Comparison of ENCODE assay signal across 25 cellular contexts in the genomic region with DNA sequence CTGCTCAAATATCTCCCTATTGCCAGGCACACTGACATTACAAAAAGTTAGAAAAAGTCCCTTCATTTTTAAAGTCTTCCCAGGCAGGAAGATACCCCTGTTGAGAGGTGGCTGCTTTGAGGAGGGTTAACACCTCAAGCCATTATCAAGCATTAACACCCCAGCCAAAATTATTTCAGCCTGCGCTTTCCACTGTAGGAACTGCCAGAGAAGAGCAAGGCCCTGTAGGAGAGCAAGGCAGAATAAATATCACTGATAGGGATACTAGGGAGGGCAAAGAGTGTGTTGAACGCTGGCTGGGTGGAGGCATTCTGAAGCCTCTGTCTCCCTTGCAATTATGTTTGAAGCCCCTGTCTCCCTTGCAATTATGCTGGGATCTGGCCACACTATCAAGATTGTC.
"Had no signal": no experiment of that assay in that cellular context is flagged by ENCODE, and none has a peak within 500 bp of the region (broad histone marks: within the 10 kb centered on the region; RNA-seq: fewer than 3 reads in every experiment).

No MANE protein-coding gene starts in this region.

- ATAC-seq: esophagus mucosa, gastrocnemius medialis, left lung, left ventricle myocardium superior, lower lobe of right lung, mucosa of descending colon had no signal

- H3K27ac Mint-ChIP-seq: immature natural killer cell, mesothelial cell of epicardium had no signal

- H3K4me3 ChIP-seq: coronary artery, dorsolateral prefrontal cortex, esophagus squamous epithelium, gastrocnemius medialis, heart right ventricle, left lung, lower lobe of right lung, mucosa of descending colon had no signal

- H3K4me3 Mint-ChIP-seq: immature natural killer cell, mesothelial cell of epicardium had no signal

- H3K4me1 Mint-ChIP-seq: mesothelial cell of epicardium had no signal

- H3K9me3 ChIP-seq: esophagus squamous epithelium, gastrocnemius medialis, heart right ventricle, left lung, lower lobe of right lung had no signal

- H3K36me3 Mint-ChIP-seq: immature natural killer cell, mesothelial cell of epicardium had no signal

- H3K27ac ChIP-seq: coronary artery, dorsolateral prefrontal cortex, epithelial cell of prostate, esophagus squamous epithelium, gastrocnemius medialis, heart right ventricle, left lung, lower lobe of right lung had no signal

- H3K9me3 Mint-ChIP-seq: immature natural killer cell, mesothelial cell of epicardium had no signal

- H3K27me3 ChIP-seq: esophagus squamous epithelium, gastrocnemius medialis, left lung had no signal

- DNase-seq: dermis blood vessel endothelial cell; dorsolateral prefrontal cortex; effector CD4-positive, alpha-beta T cell; effector memory CD4-positive, alpha-beta T cell; erythroblast; esophagus squamous epithelium; foreskin fibroblast; foreskin melanocyte; gastrocnemius medialis; glutamatergic neuron; head of caudate nucleus; heart right ventricle; hippocampal formation; immature natural killer cell; islet precursor cell; kidney; kidney glomerular epithelial cell; left lung; left ventricle myocardium superior; lower lobe of right lung; mucosa of descending colon had no signal

- H3K36me3 ChIP-seq: esophagus squamous epithelium, gastrocnemius medialis, heart right ventricle, left lung, lower lobe of right lung had no signal

- H3K4me1 ChIP-seq: esophagus squamous epithelium, gastrocnemius medialis, heart right ventricle, left lung, lower lobe of right lung had no signal
